Comparison of ENCODE assay signal across 22 cellular contexts in genomic region chr17:56933868-56934267, GRCh38.
"Had no signal": no experiment of that assay in that cellular context is flagged by ENCODE, and none has a peak within 500 bp of the region (broad histone marks: within the 10 kb centered on the region; RNA-seq: fewer than 3 reads in every experiment).

No MANE protein-coding gene starts in this region.

- H3K9me3 ChIP-seq: neutrophil, psoas muscle, right lobe of liver, thoracic aorta had no signal

- H3K27me3 ChIP-seq: esophagus squamous epithelium, neutrophil, right lobe of liver, spleen, transverse colon had no signal

- H3K27me3 Mint-ChIP-seq: dendritic cell treated with granulocyte-macrophage colony-stimulating factor and Interleukin-4, amounts not matched to agents 40 ng/mL and 50 ng/mL, for 4 days; effector memory CD8-positive, alpha-beta T cell; naive B cell; stimulated activated naive B cell treated with anti-CD40 and anti-IgM and Interleukin-4, amounts not matched to agents 10 μg/mL and 1 μg/mL and 100 μg/mL, for 72 hours; stimulated activated naive CD8-positive, alpha-beta T cell treated with anti-CD3 and anti-CD28 coated beads, Interleukin-15, amount 100 ng/mL, for 72 hours had no signal

- H3K27ac ChIP-seq: esophagus squamous epithelium, neutrophil, psoas muscle, right lobe of liver, spleen, thoracic aorta, transverse colon had no signal

- H3K4me3 ChIP-seq: esophagus squamous epithelium, lung, psoas muscle, right lobe of liver, spleen, thoracic aorta, transverse colon had no signal

- H3K4me1 Mint-ChIP-seq: naive B cell had no signal

- ATAC-seq: left colon; left ventricle myocardium superior; psoas muscle; right lobe of liver; stimulated activated naive B cell treated with anti-CD40 and anti-IgM and Interleukin-4, amounts not matched to agents 10 μg/mL and 1 μg/mL and 100 μg/mL, for 72 hours had no signal

- H3K4me1 ChIP-seq: psoas muscle, transverse colon had no signal

- H3K4me3 Mint-ChIP-seq: dendritic cell treated with granulocyte-macrophage colony-stimulating factor and Interleukin-4, amounts not matched to agents 40 ng/mL and 50 ng/mL, for 4 days; effector memory CD8-positive, alpha-beta T cell; naive B cell; stimulated activated naive B cell treated with anti-CD40 and anti-IgM and Interleukin-4, amounts not matched to agents 10 μg/mL and 1 μg/mL and 100 μg/mL, for 72 hours; stimulated activated naive CD8-positive, alpha-beta T cell treated with anti-CD3 and anti-CD28 coated beads, Interleukin-15, amount 100 ng/mL, for 72 hours had no signal

- H3K27ac Mint-ChIP-seq: dendritic cell treated with granulocyte-macrophage colony-stimulating factor and Interleukin-4, amounts not matched to agents 40 ng/mL and 50 ng/mL, for 4 days; effector memory CD8-positive, alpha-beta T cell; naive B cell; stimulated activated naive B cell treated with anti-CD40 and anti-IgM and Interleukin-4, amounts not matched to agents 10 μg/mL and 1 μg/mL and 100 μg/mL, for 72 hours had no signal

- FAIRE-seq: colon had no signal

- DNase-seq: effector memory CD8-positive, alpha-beta T cell; esophagus squamous epithelium; foreskin fibroblast; left colon; left ventricle myocardium superior; mesenchymal stem cell; midbrain; naive B cell; psoas muscle; retina; right lobe of liver; spleen; stimulated activated CD4-positive, alpha-beta T cell treated with anti-CD3 and anti-CD28 coated beads, Interleukin-15, amount 100 ng/mL, for 24 hours; stimulated activated CD4-positive, alpha-beta T cell treated with anti-CD3 and anti-CD28 coated beads, Interleukin-4, amount 100 ng/mL, for 24 hours; stimulated activated naive B cell treated with anti-CD40 and anti-IgM and Interleukin-4, amounts not matched to agents 10 μg/mL and 1 μg/mL and 100 μg/mL, for 72 hours; stimulated activated naive CD8-positive, alpha-beta T cell treated with anti-CD3 and anti-CD28 coated beads, Interleukin-15, amount 100 ng/mL, for 72 hours; transverse colon had no signal

- H3K9me3 Mint-ChIP-seq: dendritic cell treated with granulocyte-macrophage colony-stimulating factor and Interleukin-4, amounts not matched to agents 40 ng/mL and 50 ng/mL, for 4 days; effector memory CD8-positive, alpha-beta T cell; stimulated activated naive B cell treated with anti-CD40 and anti-IgM and Interleukin-4, amounts not matched to agents 10 μg/mL and 1 μg/mL and 100 μg/mL, for 72 hours; stimulated activated naive CD8-positive, alpha-beta T cell treated with anti-CD3 and anti-CD28 coated beads, Interleukin-15, amount 100 ng/mL, for 72 hours had no signal
